In genomic region chr3:24683090-24683489, GRCh38 we compare ENCODE assay signal across 17 cellular contexts.
DNase-seq lines count a peak whose midpoint lies in the region; ATAC-seq and TF ChIP-seq lines count a peak whose summit lies in the region.
"Had no signal": no experiment of that assay in that cellular context is flagged by ENCODE, and none has a peak within 500 bp of the region (broad histone marks: within the 10 kb centered on the region; RNA-seq: fewer than 3 reads in every experiment).

No MANE protein-coding gene starts in this region.

- H3K27ac ChIP-seq in SJSA1, result peak overlapping the region; percentile 58; the same call in 1 of the 2 replicates
- H3K27ac ChIP-seq: gastrocnemius medialis, tibial nerve had no signal

- H3K4me1 Mint-ChIP-seq in osteocyte (ENCODE audit: unreplicated experiment), result peaks cover 47% of the 10 kb centered on the region
- peaks cover 8% of the 10 kb centered on the region for H3K4me1 Mint-ChIP-seq in stimulated activated memory B cell treated with anti-CD40 and anti-IgM and Interleukin-4, amounts not matched to agents 10 μg/mL and 1 μg/mL and 100 μg/mL, for 72 hours

- no peak overlapping the region for H3K4me3 ChIP-seq in SJSA1
- no peak overlapping the region for H3K4me3 ChIP-seq in H7 (ENCODE audit: insufficient read depth, low read depth, low read length)
- H3K4me3 ChIP-seq: gastrocnemius medialis, tibial nerve had no signal

- H3K27me3 Mint-ChIP-seq in osteocyte (ENCODE audit: unreplicated experiment), result no peaks in the 10 kb centered on the region
- no peaks in the 10 kb centered on the region for H3K27me3 Mint-ChIP-seq in stimulated activated memory B cell treated with anti-CD40 and anti-IgM and Interleukin-4, amounts not matched to agents 10 μg/mL and 1 μg/mL and 100 μg/mL, for 72 hours

- H3K36me3 Mint-ChIP-seq in osteocyte (ENCODE audit: unreplicated experiment), result no peaks in the 10 kb centered on the region
- no peaks in the 10 kb centered on the region for H3K36me3 Mint-ChIP-seq in stimulated activated memory B cell treated with anti-CD40 and anti-IgM and Interleukin-4, amounts not matched to agents 10 μg/mL and 1 μg/mL and 100 μg/mL, for 72 hours
- H3K36me3 Mint-ChIP-seq: activated CD8-positive, alpha-beta memory T cell treated with anti-CD3 and anti-CD28 coated beads, Interleukin-2, amount 10 ng/mL, durations not matched to agents 7 days and 5 days; natural killer cell treated with Interleukin-12 subunit alpha and Interleukin-12 subunit beta and Interleukin-15 and Interleukin-18, amount 100 ng/mL, for 72 hours had no signal

- no peaks in the 10 kb centered on the region; the same call in 1 of the 2 replicates for H3K9me3 ChIP-seq in SJSA1 (replicated peaks)
- H3K9me3 ChIP-seq: gastrocnemius medialis, tibial nerve had no signal

- peak; percentile 53 for DNase-seq in ELR (ENCODE audit: low read depth)
- no peak for DNase-seq in SJSA1 (ENCODE audit: low read depth in 1 of 2, low spot score in 2 of 2)
- peak; percentile 26 for DNase-seq in fibroblast of peridontal ligament (ENCODE audit: extremely low read depth)
- DNase-seq in osteocyte (ENCODE audit: extremely low spot score, unreplicated experiment), result no peak
- DNase-seq in globus pallidus (ENCODE audit: low spot score), result no peak
- DNase-seq in H7, result no peak
- DNase-seq: activated CD4-positive, alpha-beta T cell treated with anti-CD3 and anti-CD28 coated beads for 48 hours; activated CD8-positive, alpha-beta memory T cell treated with anti-CD3 and anti-CD28 coated beads, Interleukin-2, amount 10 ng/mL, durations not matched to agents 7 days and 5 days; DMS79 treated with DMSO at 0.1 percent for 48 hours; gastrocnemius medialis; stimulated activated naive CD8-positive, alpha-beta T cell treated with anti-CD3 and anti-CD28 coated beads, Interleukin-15, Interleukin-2, amounts not matched to agents 100 U/mL and 50 U/mL, for 24 hours had no signal

- H3K9me3 Mint-ChIP-seq in osteocyte (ENCODE audit: unreplicated experiment), result no peaks in the 10 kb centered on the region
- H3K9me3 Mint-ChIP-seq in stimulated activated memory B cell treated with anti-CD40 and anti-IgM and Interleukin-4, amounts not matched to agents 10 μg/mL and 1 μg/mL and 100 μg/mL, for 72 hours, result no peaks in the 10 kb centered on the region
- H3K9me3 Mint-ChIP-seq: dendritic cell treated with granulocyte-macrophage colony-stimulating factor and Interleukin-4, amounts not matched to agents 40 ng/mL and 50 ng/mL, for 4 days; natural killer cell treated with Interleukin-12 subunit alpha and Interleukin-12 subunit beta and Interleukin-15 and Interleukin-18, amount 100 ng/mL, for 72 hours had no signal

- no peak for TF ChIP-seq CTCF in osteocyte (IDR thresholded peaks at IDR 0.05)

- H3K4me1 ChIP-seq in SJSA1 (replicated peaks), result peaks cover 30% of the 10 kb centered on the region

- H3K4me3 Mint-ChIP-seq in osteocyte (ENCODE audit: unreplicated experiment), result no peak overlapping the region
- H3K4me3 Mint-ChIP-seq in stimulated activated memory B cell treated with anti-CD40 and anti-IgM and Interleukin-4, amounts not matched to agents 10 μg/mL and 1 μg/mL and 100 μg/mL, for 72 hours, result no peak overlapping the region
- H3K4me3 Mint-ChIP-seq: activated CD8-positive, alpha-beta memory T cell treated with anti-CD3 and anti-CD28 coated beads, Interleukin-2, amount 10 ng/mL, durations not matched to agents 7 days and 5 days; dendritic cell treated with granulocyte-macrophage colony-stimulating factor and Interleukin-4, amounts not matched to agents 40 ng/mL and 50 ng/mL, for 4 days; natural killer cell treated with Interleukin-12 subunit alpha and Interleukin-12 subunit beta and Interleukin-15 and Interleukin-18, amount 100 ng/mL, for 72 hours had no signal

- ATAC-seq in HG02973 (IDR thresholded peaks at IDR 0.05; ENCODE audit: unreplicated experiment), result no peak
- ATAC-seq in stimulated activated memory B cell treated with anti-CD40 and anti-IgM and Interleukin-4, amounts not matched to agents 10 μg/mL and 1 μg/mL and 100 μg/mL, for 72 hours, result no peak
- ATAC-seq: activated CD8-positive, alpha-beta memory T cell treated with anti-CD3 and anti-CD28 coated beads, Interleukin-2, amount 10 ng/mL, durations not matched to agents 7 days and 5 days; natural killer cell treated with Interleukin-12 subunit alpha and Interleukin-12 subunit beta and Interleukin-15 and Interleukin-18, amount 100 ng/mL, for 72 hours; Right ventricle myocardium inferior; stimulated activated naive CD8-positive, alpha-beta T cell treated with anti-CD3 and anti-CD28 coated beads, Interleukin-15, Interleukin-2, amounts not matched to agents 100 U/mL and 50 U/mL, for 24 hours had no signal

- peak overlapping the region; percentile 79 for H3K27ac Mint-ChIP-seq in osteocyte (ENCODE audit: unreplicated experiment)
- H3K27ac Mint-ChIP-seq in stimulated activated memory B cell treated with anti-CD40 and anti-IgM and Interleukin-4, amounts not matched to agents 10 μg/mL and 1 μg/mL and 100 μg/mL, for 72 hours, result no peak overlapping the region
- H3K27ac Mint-ChIP-seq: activated CD8-positive, alpha-beta memory T cell treated with anti-CD3 and anti-CD28 coated beads, Interleukin-2, amount 10 ng/mL, durations not matched to agents 7 days and 5 days; dendritic cell treated with granulocyte-macrophage colony-stimulating factor and Interleukin-4, amounts not matched to agents 40 ng/mL and 50 ng/mL, for 4 days; natural killer cell treated with Interleukin-12 subunit alpha and Interleukin-12 subunit beta and Interleukin-15 and Interleukin-18, amount 100 ng/mL, for 72 hours had no signal

- no peaks in the 10 kb centered on the region for H3K36me3 ChIP-seq in SJSA1
- H3K36me3 ChIP-seq in H7 (replicated peaks; ENCODE audit: control insufficient read depth, insufficient read depth, low read length), result no peaks in the 10 kb centered on the region
- H3K36me3 ChIP-seq: gastrocnemius medialis, tibial nerve had no signal

- H3K27me3 ChIP-seq in SJSA1 (replicated peaks) (no peaks in the 10 kb centered on the region), H7 (ENCODE audit: control insufficient read depth, insufficient read depth, low read length) (no peaks in the 10 kb centered on the region)
- H3K27me3 ChIP-seq: gastrocnemius medialis, tibial nerve had no signal

Comparison
In these comparisons a context has a peak if more than half of its experiments do, and no peak if none do; other contexts are left out.
1. DNase-seq: peak in ELR (single experiment) and fibroblast of peridontal ligament (single experiment); none in SJSA1 (0 of 2), osteocyte (single experiment), globus pallidus (single experiment) and H7 (single experiment).